ENCODE assay signal across 8 cellular contexts in genomic region chr12:76586764-76587395, GRCh38. TPM values are rescaled to one million over a fixed set of nuclear protein-coding genes. Genes with fewer than 3 reads are reported as not detected.
DNase-seq lines count a peak whose midpoint lies in the region; ATAC-seq and TF ChIP-seq lines count a peak whose summit lies in the region.

No MANE protein-coding gene starts in this region.

- H3K9me3 ChIP-seq in GM23248 (ENCODE audit: low read depth) (no peaks in the 10 kb centered on the region), left ventricle myocardium inferior (replicated peaks) (no peaks in the 10 kb centered on the region)

- intact Hi-C loops in left ventricle myocardium inferior (cut with micrococcal nuclease): no loop called here

- ATAC-seq in activated T-cell treated with anti-CD3 and anti-CD28 coated beads, Interleukin-2, amount 50 U/mL, for 72 hours (replicated peaks in 1 of 2): no peak

- no peaks in the 10 kb centered on the region for H3K79me2 ChIP-seq in GM23248 (ENCODE audit: insufficient read depth)

- H3F3A ChIP-seq in GM23248 (ENCODE audit: insufficient read depth): peaks cover 43% of the 10 kb centered on the region

- DNase-seq in SIG-M5 treated with dmso at 0.1 percent for 504 hours (lab: John Stamatoyannopoulos, UW; ENCODE audit: unreplicated experiment) (peak; percentile 78), SIG-M5 (lab: John Stamatoyannopoulos, UW) (no peak), GM23248 (peak; percentile 76), NCI-H446 treated with DMSO at 0.1 percent for 48 hours (lab: John Stamatoyannopoulos, UW) (peak; percentile 33), left ventricle myocardium inferior (no peak), cortex of kidney (lab: John Stamatoyannopoulos, UW) (no peak)
- DNase-seq in activated T-cell treated with anti-CD3 and anti-CD28 coated beads, Interleukin-2, amount 50 U/mL, for 72 hours: peak; percentile 24 to 31
- DNase-seq in stimulated activated CD4-positive, alpha-beta T cell treated with anti-CD3 and anti-CD28 coated beads, Interleukin-2, amount 100 ng/mL, for 24 hours: peak; percentile 8 to 37

- H3K9me2 ChIP-seq in GM23248 (ENCODE audit: insufficient read depth): no peaks in the 10 kb centered on the region

- H3K4me1 ChIP-seq in GM23248 (ENCODE audit: insufficient read depth) (peaks cover 49% of the 10 kb centered on the region), left ventricle myocardium inferior (no peaks in the 10 kb centered on the region)

- no peak overlapping the region for H3K4me2 ChIP-seq in GM23248 (ENCODE audit: unreplicated experiment)

- peak; percentile 72 for TF ChIP-seq CTCF in left ventricle myocardium inferior (IDR thresholded peaks at IDR 0.05; ENCODE audit: borderline replicate concordance)

- no peaks in the 10 kb centered on the region for H3K36me3 Mint-ChIP-seq in activated T-cell treated with anti-CD3 and anti-CD28 coated beads, Interleukin-2, amount 50 U/mL, for 72 hours (ENCODE audit: insufficient read depth in 2 of 2)

- H3K27me3 Mint-ChIP-seq in activated T-cell treated with anti-CD3 and anti-CD28 coated beads, Interleukin-2, amount 50 U/mL, for 72 hours (ENCODE audit: low read depth): peaks cover 7% of the 10 kb centered on the region

- WGBS in GM23248 (ENCODE audit: low coverage in 1 of 2, low lambda C conversion rate in 2 of 2, missing lambda C conversion rate in 2 of 2), 2 experiments: 32 to 44% methylated on average over 3 of the region's 3 CpGs

- peaks cover 0 to 1% of the 10 kb centered on the region in 2 donors for H3K9me3 Mint-ChIP-seq in activated T-cell treated with anti-CD3 and anti-CD28 coated beads, Interleukin-2, amount 50 U/mL, for 72 hours

- no peaks in the 10 kb centered on the region for H4K20me1 ChIP-seq in GM23248 (ENCODE audit: insufficient read depth)

- no peak overlapping the region for H2AFZ ChIP-seq in GM23248

- no peaks in the 10 kb centered on the region for H3K4me1 Mint-ChIP-seq in activated T-cell treated with anti-CD3 and anti-CD28 coated beads, Interleukin-2, amount 50 U/mL, for 72 hours (ENCODE audit: low read depth)

- H3K36me3 ChIP-seq in GM23248 (ENCODE audit: low read depth) (no peaks in the 10 kb centered on the region), left ventricle myocardium inferior (no peaks in the 10 kb centered on the region)

- H3K27ac ChIP-seq in GM23248 (no peak overlapping the region), left ventricle myocardium inferior (replicated peaks) (no peak overlapping the region)

- H3K27ac Mint-ChIP-seq in activated T-cell treated with anti-CD3 and anti-CD28 coated beads, Interleukin-2, amount 50 U/mL, for 72 hours: no peak overlapping the region

- H3K4me3 ChIP-seq in GM23248: no peak overlapping the region
- H3K4me3 ChIP-seq in left ventricle myocardium inferior: no peak overlapping the region

- in situ Hi-C loops in GM23248 (cut with MboI): no loop called here

- no peak overlapping the region for H3K4me3 Mint-ChIP-seq in activated T-cell treated with anti-CD3 and anti-CD28 coated beads, Interleukin-2, amount 50 U/mL, for 72 hours

- H3K27me3 ChIP-seq in GM23248 (replicated peaks; ENCODE audit: insufficient read depth): no peaks in the 10 kb centered on the region
- H3K27me3 ChIP-seq in left ventricle myocardium inferior (ENCODE audit: low read depth): no peaks in the 10 kb centered on the region

- H3K9ac ChIP-seq in GM23248: no peak overlapping the region

RNA-seq across cellular contexts. Expression of gene OSBPL8, which starts 27.3 kb away (rescaled TPM):
- 64.4 and 67.0 TPM in 2 replicates for total RNA-seq in GM23248 (2014; rRNA removed; shearing (Covaris generic))
- polyA plus RNA-seq in GM23248 (2016; fragmentation: Nextera tagmentation; extraction: Ambion mirVana): 69.7 and 73.4 TPM in 2 replicates
- total RNA-seq in activated T-cell treated with anti-CD3 and anti-CD28 coated beads, Interleukin-2, amount 50 U/mL, for 72 hours: 10 to 100 TPM; 75.0 to 75.6 TPM
- total RNA-seq in left ventricle myocardium inferior: 28.9 TPM

Comparison
In these comparisons a context has a peak if more than half of its experiments do, and no peak if none do; other contexts are left out.
1. DNase-seq: peak in SIG-M5 treated with dmso at 0.1 percent for 504 hours (single experiment), GM23248 (single experiment), NCI-H446 treated with DMSO at 0.1 percent for 48 hours (single experiment), activated T-cell treated with anti-CD3 and anti-CD28 coated beads, Interleukin-2, amount 50 U/mL, for 72 hours (2 of 2) and stimulated activated CD4-positive, alpha-beta T cell treated with anti-CD3 and anti-CD28 coated beads, Interleukin-2, amount 100 ng/mL, for 24 hours (2 of 2); none in SIG-M5 (single experiment), left ventricle myocardium inferior (single experiment) and cortex of kidney (single experiment).